In genomic region chr9:92961627-92962302, GRCh38 we compare ENCODE assay signal across 13 cellular contexts. TPM values are rescaled to one million over a fixed set of nuclear protein-coding genes. Genes with fewer than 3 reads are reported as not detected.
DNase-seq lines count a peak whose midpoint lies in the region; ATAC-seq, FAIRE-seq and TF ChIP-seq lines count a peak whose summit lies in the region.
"Had no signal": no experiment of that assay in that cellular context is flagged by ENCODE, and none has a peak within 500 bp of the region (broad histone marks: within the 10 kb centered on the region; RNA-seq: fewer than 3 reads in every experiment).

No MANE protein-coding gene starts in this region.

- TF ChIP-seq RAD21 in H1 (IDR thresholded peaks at IDR 0.05 in 1 of 2, conservative IDR thresholded peaks at IDR 0.05 in 1 of 2; ENCODE audit: low read depth in 2 of 2, low read length in 2 of 2) = no peak

- H2BK15ac ChIP-seq in H1 (ENCODE audit: low read length) = peak overlapping the region; percentile 46; the same call in 1 of the 2 replicates

- no peak overlapping the region for H3K4me3 ChIP-seq in H1 (ENCODE audit: extremely low read depth in 1 of 4, insufficient read depth in 2 of 4, low read depth in 3 of 4, low read length in 4 of 4)

- no peak for TF ChIP-seq POLR2A in H1 (IDR thresholded peaks at IDR 0.05; ENCODE audit: control extremely low read depth in 1 of 2, low read depth in 2 of 2, low read length in 2 of 2)

- H3K36me3 ChIP-seq in H1 (ENCODE audit: control insufficient read depth in 2 of 4, insufficient read depth in 4 of 4, low read length in 3 of 4) = no peaks in the 10 kb centered on the region

- FAIRE-seq in H1 (lab: Jason Lieb, UNC) = no peak

- H3K9me3 ChIP-seq in H1 (ENCODE audit: insufficient read depth in 2 of 2, low read depth in 1 of 2, low read length in 1 of 2) = 0 out of 4 replicates have a peak, but pooled peaks cover 0 to 2% of the 10 kb centered on the region in 2 experiments

- H3K56ac ChIP-seq in H1 (replicated peaks; ENCODE audit: insufficient read length, low read depth, low read length) = no peak overlapping the region

- WGBS in H1 (ENCODE audit: extremely low coverage in 1 of 2, insufficient coverage in 1 of 2, insufficient read length in 1 of 2, insufficient replicate concordance in 2 of 2, low coverage in 1 of 2, low lambda C conversion rate in 2 of 2, missing lambda C conversion rate in 1 of 2), 2 experiments = 82% methylated on average over 3 of the region's 3 CpGs; no CpG with 5 or more reads in 1 of the 2 experiments

- ATAC-seq in stimulated activated naive CD8-positive, alpha-beta T cell treated with anti-CD3 and anti-CD28 coated beads, Interleukin-15, amount 100 ng/mL, for 72 hours = peak; percentile 51
- ATAC-seq in GM18870 (IDR thresholded peaks at IDR 0.05; ENCODE audit: unreplicated experiment) = no peak

- no peaks in the 10 kb centered on the region for H3K79me1 ChIP-seq in H1 (ENCODE audit: low read depth, low read length)

- peaks cover 0 to 11% (median 1%) of the 10 kb centered on the region in 4 experiments; a peak in 4 of 7 replicates for H3K4me1 ChIP-seq in H1 (replicated peaks in 1 of 4; ENCODE audit: control insufficient read depth in 3 of 4, insufficient read depth in 4 of 4, low read length in 3 of 4)

- H3K4me1 Mint-ChIP-seq in stimulated activated naive CD8-positive, alpha-beta T cell treated with anti-CD3 and anti-CD28 coated beads, Interleukin-15, amount 100 ng/mL, for 72 hours = peaks cover 48% of the 10 kb centered on the region

- no peak for TF ChIP-seq CTCF in H1 (IDR thresholded peaks at IDR 0.05; ENCODE audit: control extremely low read depth in 1 of 3, insufficient read depth in 1 of 3, low read depth in 1 of 3, low read length in 3 of 3)

- peaks cover 5 to 17% of the 10 kb centered on the region in 2 donors for H3K9me3 Mint-ChIP-seq in stimulated activated naive CD8-positive, alpha-beta T cell treated with anti-CD3 and anti-CD28 coated beads, Interleukin-15, amount 100 ng/mL, for 72 hours

- no peaks in the 10 kb centered on the region for H3K27me3 Mint-ChIP-seq in stimulated activated naive CD8-positive, alpha-beta T cell treated with anti-CD3 and anti-CD28 coated beads, Interleukin-15, amount 100 ng/mL, for 72 hours

- no peak overlapping the region for H2AK5ac ChIP-seq in H1 (ENCODE audit: low read depth, low read length)

- no peak overlapping the region for H3K23ac ChIP-seq in H1 (ENCODE audit: insufficient read length)

- CTCF ChIA-PET in H1 (lab: Charles Lee; ENCODE audit: partially characterized antibody) = no interaction called here

- no peak overlapping the region for H4K8ac ChIP-seq in H1 (ENCODE audit: extremely low read depth, insufficient read depth, low read length)

- no peak for TF ChIP-seq EP300 in H1 (IDR thresholded peaks at IDR 0.05; ENCODE audit: borderline replicate concordance in 1 of 2, low read depth in 2 of 2, low read length in 2 of 2)

- H3K27ac ChIP-seq in H1 (ENCODE audit: low read depth, low read length) = no peak overlapping the region

- H2BK12ac ChIP-seq in H1 (ENCODE audit: low read depth, low read length) = no peak overlapping the region

- no peak overlapping the region for H2BK5ac ChIP-seq in H1 (ENCODE audit: low read depth, low read length)

- H3K27me3 ChIP-seq in H1 (replicated peaks in 1 of 4; ENCODE audit: control insufficient read depth in 3 of 4, extremely low read depth in 1 of 4, insufficient read depth in 3 of 4, low read length in 3 of 4) = no peaks in the 10 kb centered on the region

- no peak overlapping the region for H2BK120ac ChIP-seq in H1 (replicated peaks; ENCODE audit: low read depth, low read length)

- peak overlapping the region; percentile 36 to 60 for H3K4me3 Mint-ChIP-seq in stimulated activated naive CD8-positive, alpha-beta T cell treated with anti-CD3 and anti-CD28 coated beads, Interleukin-15, amount 100 ng/mL, for 72 hours
- H3K4me3 Mint-ChIP-seq: HFFc6 had no signal

- peak overlapping the region; percentile 72 to 89 for H3K27ac Mint-ChIP-seq in stimulated activated naive CD8-positive, alpha-beta T cell treated with anti-CD3 and anti-CD28 coated beads, Interleukin-15, amount 100 ng/mL, for 72 hours
- H3K27ac Mint-ChIP-seq: HFFc6 had no signal

- POLR2A ChIA-PET in H1 (lab: Charles Lee; ENCODE audit: partially characterized antibody) = no interaction called here

- H4K20me1 ChIP-seq in H1 (replicated peaks in 1 of 2; ENCODE audit: control insufficient read depth in 1 of 2, insufficient read depth in 2 of 2, low read length in 2 of 2) = no peaks in the 10 kb centered on the region

- no peaks in the 10 kb centered on the region for H3K23me2 ChIP-seq in H1 (ENCODE audit: low read depth, low read length)

- no peak overlapping the region for H4K5ac ChIP-seq in H1 (ENCODE audit: insufficient read length, low read depth, low read length)

- DNase-seq in activated T-cell treated with anti-CD3 and anti-CD28 coated beads for 24 hours (ENCODE audit: low read depth) (peak; percentile 41), activated T-cell treated with anti-CD3 and anti-CD28 coated beads for 4 hours (no peak), H1 (ENCODE audit: low read depth in 1 of 2, low spot score in 2 of 2) (no peak), GM19240 (ENCODE audit: insufficient read length, low spot score) (no peak), germinal center (ENCODE audit: low spot score) (no peak)
- peak; percentile 72 for DNase-seq in activated CD4-positive, CD25-positive, alpha-beta regulatory T cell treated with anti-CD3 and anti-CD28 coated beads, Interleukin-2, amount 50 U/mL, for 72 hours
- peak in 1 of 2 donors; percentile 72 for DNase-seq in stimulated activated naive CD8-positive, alpha-beta T cell treated with anti-CD3 and anti-CD28 coated beads, Interleukin-15, amount 100 ng/mL, for 72 hours
- DNase-seq: dermis blood vessel endothelial cell, HFFc6, NCI-H2081, SIG-M5 had no signal

- no peak overlapping the region for H2AFZ ChIP-seq in H1 (ENCODE audit: low read length)

- H4K91ac ChIP-seq in H1 (replicated peaks; ENCODE audit: insufficient read length, low read length) = no peak overlapping the region

- H2BK20ac ChIP-seq in H1 (ENCODE audit: low read length) = peak overlapping the region; percentile 72; the same call in 1 of the 2 replicates

- no peak overlapping the region for H3K14ac ChIP-seq in H1 (ENCODE audit: insufficient read length)

- H3K4me2 ChIP-seq in H1 (ENCODE audit: insufficient read depth in 1 of 2, low read depth in 2 of 2, low read length in 2 of 2) = no peak overlapping the region

- no peak overlapping the region for H3K18ac ChIP-seq in H1 (ENCODE audit: extremely low read depth, low read length)

- H3K79me2 ChIP-seq in H1 (ENCODE audit: control insufficient read depth in 1 of 2, insufficient read depth in 2 of 2, low read length in 2 of 2) = no peaks in the 10 kb centered on the region

- no peak overlapping the region for H3K4ac ChIP-seq in H1 (replicated peaks; ENCODE audit: insufficient read length, low read depth, low read length)

- H3K9ac ChIP-seq in H1 (replicated peaks in 1 of 4; ENCODE audit: extremely low read depth in 1 of 4, low read depth in 3 of 4, low read length in 3 of 4) = no peak overlapping the region; a peak in 1 of 7 replicates

RNA-seq across cellular contexts. Expression of gene FGD3, which starts 14.4 kb away (rescaled TPM):
- total RNA-seq in H1 (2021; fragmentation: NEBNext Ultra II Directional; extraction: Animal tissue kit (Norgen Biotek cat#: 25700)) = 1.4 and 1.9 TPM in 2 replicates
- 1.4 and 2.3 TPM in 2 replicates for polyA plus RNA-seq in H1 (2011; rRNA removed)
- 2.0 TPM for polyA plus RNA-seq in H1 (2011; cell fraction: cytosol; rRNA removed)
- 3.2 TPM for polyA plus RNA-seq in H1 (2011; cell fraction: nucleus; rRNA removed)
- 0.73 to 1.6 TPM (median 1.2 TPM) in 4 replicates for polyA plus RNA-seq in H1 (2012, experiment 1 of 2)
- 1.0 TPM for polyA plus RNA-seq in H1 (2012, experiment 2 of 2)
- 0.51 TPM for polyA plus RNA-seq in H1 (2013, experiment 1 of 2)
- polyA plus RNA-seq in H1 (2013, experiment 2 of 2) = 0.53 TPM
- 1.4 and 1.6 TPM in 2 replicates for polyA minus RNA-seq in H1 (2011; rRNA and poly(A)+ RNA removed)
- 2.0 TPM for polyA minus RNA-seq in H1 (2011; cell fraction: cytosol; rRNA and poly(A)+ RNA removed)
- 1.4 TPM for polyA minus RNA-seq in H1 (2011; cell fraction: nucleus; rRNA and poly(A)+ RNA removed)
- total RNA-seq: HFFc6 had no signal
- polyA plus RNA-seq: AG04450 had no signal

Comparison
In these comparisons a context has a peak if more than half of its experiments do, and no peak if none do; other contexts are left out.
1. DNase-seq: peak in activated T-cell treated with anti-CD3 and anti-CD28 coated beads for 24 hours (single experiment) and activated CD4-positive, CD25-positive, alpha-beta regulatory T cell treated with anti-CD3 and anti-CD28 coated beads, Interleukin-2, amount 50 U/mL, for 72 hours (single experiment); none in activated T-cell treated with anti-CD3 and anti-CD28 coated beads for 4 hours (single experiment), H1 (0 of 2), GM19240 (single experiment) and germinal center (single experiment).